12 cellular contexts compared by ENCODE assay signal in the genomic region with DNA sequence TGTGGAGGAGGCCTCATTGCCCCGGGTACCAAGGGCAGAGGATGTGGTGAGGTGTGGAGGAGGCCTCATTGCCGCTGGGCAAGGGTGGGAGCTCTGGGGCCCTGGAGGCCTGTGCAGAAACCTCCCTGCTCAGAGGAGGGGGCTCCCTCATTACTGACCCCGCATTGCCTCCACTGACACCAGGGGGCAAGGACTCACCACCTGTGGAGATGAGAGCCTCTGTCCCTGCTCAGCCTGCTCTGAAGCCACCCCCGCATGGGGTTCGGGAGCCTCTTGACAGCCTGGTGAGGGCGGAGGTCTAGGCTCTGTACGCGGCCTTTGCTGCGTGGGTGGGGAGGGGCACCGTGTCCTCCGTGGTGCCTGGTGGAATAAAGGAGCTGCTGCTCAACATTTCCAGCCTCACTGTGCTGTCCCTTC.
A peak's percentile ranks its signal among the peaks of the same experiment; 100 is the strongest.
DNase-seq lines count a peak whose midpoint lies in the region; ATAC-seq lines count a peak whose summit lies in the region.
"Had no signal": no experiment of that assay in that cellular context is flagged by ENCODE, and none has a peak within 500 bp of the region (broad histone marks: within the 10 kb centered on the region; RNA-seq: fewer than 3 reads in every experiment).

No MANE protein-coding gene starts in this region.

- H3K27me3 ChIP-seq in right cardiac atrium (ENCODE audit: control insufficient read depth, insufficient read depth) = no peaks in the 10 kb centered on the region

- H3K27ac ChIP-seq in right cardiac atrium (ENCODE audit: low read length) = no peak overlapping the region
- H3K27ac ChIP-seq: gastrocnemius medialis had no signal

- H3K4me3 ChIP-seq in right cardiac atrium (ENCODE audit: low read length) = no peak overlapping the region
- H3K4me3 ChIP-seq: gastrocnemius medialis, smooth muscle cell, stomach had no signal

- peak; percentile 32 to 38 for DNase-seq in activated CD4-positive, alpha-beta T cell treated with anti-CD3 and anti-CD28 coated beads for 4 hours
- DNase-seq in activated CD4-positive, alpha-beta T cell treated with anti-CD3 and anti-CD28 coated beads for 1 hour = no peak
- peak; percentile 25 for DNase-seq in activated naive CD4-positive, alpha-beta T cell treated with anti-CD3 and anti-CD28 coated beads, Interleukin-2, amount 50 U/mL, for 16 hours
- no peak for DNase-seq in right cardiac atrium
- peak; percentile 34 for DNase-seq in stimulated activated naive CD8-positive, alpha-beta T cell treated with anti-CD3 and anti-CD28 coated beads, Interleukin-15, Interleukin-2, amounts not matched to agents 100 U/mL and 50 U/mL, for 24 hours
- DNase-seq in DMS114 treated with DMSO at 0.1 percent for 48 hours (lab: John Stamatoyannopoulos, UW; ENCODE audit: unreplicated experiment) = no peak
- no peak for DNase-seq in DMS153 treated with DMSO at 0.1 percent for 48 hours (lab: John Stamatoyannopoulos, UW; ENCODE audit: unreplicated experiment)
- DNase-seq: cortex of kidney, stomach had no signal

- peaks cover 3% of the 10 kb centered on the region for H3K4me1 ChIP-seq in right cardiac atrium (ENCODE audit: control insufficient read depth, insufficient read depth, low read length)
- H3K4me1 ChIP-seq: gastrocnemius medialis had no signal

- H3K9me3 ChIP-seq in right cardiac atrium (ENCODE audit: control insufficient read depth, low read length) = no peaks in the 10 kb centered on the region
- H3K9me3 ChIP-seq: gastrocnemius medialis, stomach had no signal

- 66% methylated on average over 11 of the region's 11 CpGs for WGBS in right cardiac atrium

- ATAC-seq in right cardiac atrium (peak; percentile 48 to 52), GM21526 (IDR thresholded peaks at IDR 0.05; ENCODE audit: low FRiP score, unreplicated experiment) (no peak)
- ATAC-seq in stimulated activated naive CD8-positive, alpha-beta T cell treated with anti-CD3 and anti-CD28 coated beads, Interleukin-15, Interleukin-2, amounts not matched to agents 100 U/mL and 50 U/mL, for 24 hours = peak; percentile 33
- ATAC-seq: gastrocnemius medialis had no signal

- intact Hi-C loops in right cardiac atrium (cut with DNase I) = no loop called here

Comparison
In these comparisons a context has a peak if more than half of its experiments do, and no peak if none do; other contexts are left out.
1. DNase-seq: peak in activated CD4-positive, alpha-beta T cell treated with anti-CD3 and anti-CD28 coated beads for 4 hours (2 of 2), activated naive CD4-positive, alpha-beta T cell treated with anti-CD3 and anti-CD28 coated beads, Interleukin-2, amount 50 U/mL, for 16 hours (single experiment) and stimulated activated naive CD8-positive, alpha-beta T cell treated with anti-CD3 and anti-CD28 coated beads, Interleukin-15, Interleukin-2, amounts not matched to agents 100 U/mL and 50 U/mL, for 24 hours (single experiment); none in activated CD4-positive, alpha-beta T cell treated with anti-CD3 and anti-CD28 coated beads for 1 hour (single experiment), right cardiac atrium (0 of 3), DMS114 treated with DMSO at 0.1 percent for 48 hours (single experiment) and DMS153 treated with DMSO at 0.1 percent for 48 hours (single experiment).